1 cellular context compared by ENCODE assay signal in genomic region chr7:43353902-43354301, GRCh38.
TF ChIP-seq lines count a peak whose summit lies in the region.

No MANE protein-coding gene starts in this region.

TF ChIP-seq in GM23338, 12 proteins besides CTCF, POLR2A, EP300 and RAD21 (continued from another document):
- TF ChIP-seq ZNF462 (CRISPR knock-in tag; IDR thresholded peaks at IDR 0.05) (no peak), JUNB (IDR thresholded peaks at IDR 0.05; ENCODE audit: unreplicated experiment) (no peak), STAT1 (IDR thresholded peaks at IDR 0.05; ENCODE audit: unreplicated experiment) (no peak), ZNF331 (CRISPR knock-in tag; IDR thresholded peaks at IDR 0.05; ENCODE audit: low read depth) (no peak), EZH2 (IDR thresholded peaks at IDR 0.05; ENCODE audit: low read depth, unreplicated experiment) (no peak), EZH2phosphoT487 (IDR thresholded peaks at IDR 0.05; ENCODE audit: unreplicated experiment) (no peak), CREB1 (CRISPR knock-in tag; IDR thresholded peaks at IDR 0.05; ENCODE audit: low read depth) (no peak), ZNF114 (CRISPR knock-in tag; IDR thresholded peaks at IDR 0.05) (no peak), POLR2AphosphoS5 (IDR thresholded peaks at IDR 0.05; ENCODE audit: low read depth) (no peak), REST (IDR thresholded peaks at IDR 0.05; ENCODE audit: unreplicated experiment) (no peak)
